In genomic region chr4:77196866-77197265, GRCh38 we compare ENCODE assay signal across 14 cellular contexts. TPM values are rescaled to one million over a fixed set of nuclear protein-coding genes. Genes with fewer than 3 reads are reported as not detected.
DNase-seq lines count a peak whose midpoint lies in the region; ATAC-seq and TF ChIP-seq lines count a peak whose summit lies in the region.
"Had no signal": no experiment of that assay in that cellular context is flagged by ENCODE, and none has a peak within 500 bp of the region (broad histone marks: within the 10 kb centered on the region; RNA-seq: fewer than 3 reads in every experiment).

No MANE protein-coding gene starts in this region.

- no peak overlapping the region for H3K27ac Mint-ChIP-seq in activated CD4-positive, alpha-beta T cell treated with anti-CD3 and anti-CD28 coated beads for 36 hours
- H3K27ac Mint-ChIP-seq in glutamatergic neuron (ENCODE audit: unreplicated experiment), result no peak overlapping the region

- POLR2A ChIA-PET in activated CD4-positive, alpha-beta T cell treated with anti-CD3 and anti-CD28 coated beads for 36 hours (lab: Charles Lee), result no interaction called here

- no peaks in the 10 kb centered on the region for H3K27me3 Mint-ChIP-seq in activated CD4-positive, alpha-beta T cell treated with anti-CD3 and anti-CD28 coated beads for 36 hours
- H3K27me3 Mint-ChIP-seq in glutamatergic neuron (ENCODE audit: unreplicated experiment), result no peaks in the 10 kb centered on the region

- no peaks in the 10 kb centered on the region for H3K36me3 Mint-ChIP-seq in activated CD4-positive, alpha-beta T cell treated with anti-CD3 and anti-CD28 coated beads for 36 hours (ENCODE audit: low read depth)
- H3K36me3 Mint-ChIP-seq in glutamatergic neuron (ENCODE audit: unreplicated experiment), result peaks cover 6% of the 10 kb centered on the region

- no peaks in the 10 kb centered on the region for H3K9me3 Mint-ChIP-seq in activated CD4-positive, alpha-beta T cell treated with anti-CD3 and anti-CD28 coated beads for 36 hours (ENCODE audit: low read depth)
- no peaks in the 10 kb centered on the region for H3K9me3 Mint-ChIP-seq in glutamatergic neuron (ENCODE audit: unreplicated experiment)

- peaks cover 25% of the 10 kb centered on the region for H3K4me1 Mint-ChIP-seq in activated CD4-positive, alpha-beta T cell treated with anti-CD3 and anti-CD28 coated beads for 36 hours
- H3K4me1 Mint-ChIP-seq in glutamatergic neuron (ENCODE audit: low read depth, unreplicated experiment), result peaks cover 2% of the 10 kb centered on the region
- H3K4me1 Mint-ChIP-seq: neural crest cell had no signal

- intact Hi-C loops in activated CD4-positive, alpha-beta T cell treated with anti-CD3 and anti-CD28 coated beads for 36 hours (cut with DNase I, micrococcal nuclease), result loop anchor here in 1 of 2 experiments (10.0 kb wide), 1 partner anchor 122 kb away; the partner anchor contains the start of gene CCNI

- peak; percentile 13 for ATAC-seq in activated CD4-positive, alpha-beta T cell treated with anti-CD3 and anti-CD28 coated beads for 36 hours
- ATAC-seq in HG02759 (IDR thresholded peaks at IDR 0.05; ENCODE audit: unreplicated experiment), result peak; percentile 29

- TF ChIP-seq CTCF in glutamatergic neuron (IDR thresholded peaks at IDR 0.05; ENCODE audit: partially characterized antibody, unreplicated experiment), result no peak

- no peak overlapping the region for H3K4me3 Mint-ChIP-seq in activated CD4-positive, alpha-beta T cell treated with anti-CD3 and anti-CD28 coated beads for 36 hours
- H3K4me3 Mint-ChIP-seq in glutamatergic neuron (ENCODE audit: unreplicated experiment), result no peak overlapping the region
- H3K4me3 Mint-ChIP-seq: neural crest cell had no signal

- DNase-seq in activated CD4-positive, alpha-beta T cell treated with anti-CD3 and anti-CD28 coated beads for 36 hours, result no peak
- DNase-seq in activated CD4-positive, alpha-beta T cell treated with anti-CD3 and anti-CD28 coated beads for 1 hour, result no peak
- DNase-seq in NCI-H82 (lab: John Stamatoyannopoulos, UW) (peak; percentile 96), kidney glomerular epithelial cell (lab: John Stamatoyannopoulos, UW) (no peak), glomerular visceral epithelial cell (ENCODE audit: extremely low spot score) (no peak), glutamatergic neuron (no peak)
- peak; percentile 36 for DNase-seq in stimulated activated CD8-positive, alpha-beta memory T cell treated with anti-CD3 and anti-CD28 coated beads, Interleukin-4, amount 100 ng/mL, for 48 hours
- DNase-seq: anterior cingulate cortex; NCI-H510A treated with DMSO at 0.1 percent for 48 hours; SK-N-SH; stimulated activated CD4-positive, alpha-beta T cell treated with anti-CD3 and anti-CD28 coated beads, Interleukin-2, amount 100 ng/mL, for 48 hours; tibial artery had no signal

- CTCF ChIA-PET in activated CD4-positive, alpha-beta T cell treated with anti-CD3 and anti-CD28 coated beads for 36 hours (lab: Charles Lee), result no interaction called here

RNA-seq across cellular contexts. Expression of gene CCNG2, which starts 39.9 kb away (rescaled TPM):
- total RNA-seq in activated CD4-positive, alpha-beta T cell treated with anti-CD3 and anti-CD28 coated beads for 36 hours, result 10 to 100 TPM; 25.7 to 28.6 TPM
- total RNA-seq in glutamatergic neuron (ENCODE audit: unreplicated experiment), result 115 TPM

Comparison
In these comparisons a context has a peak if more than half of its experiments do, and no peak if none do; other contexts are left out.
1. DNase-seq: peak in NCI-H82 (single experiment) and stimulated activated CD8-positive, alpha-beta memory T cell treated with anti-CD3 and anti-CD28 coated beads, Interleukin-4, amount 100 ng/mL, for 48 hours (single experiment); none in activated CD4-positive, alpha-beta T cell treated with anti-CD3 and anti-CD28 coated beads for 36 hours (single experiment), activated CD4-positive, alpha-beta T cell treated with anti-CD3 and anti-CD28 coated beads for 1 hour (single experiment), kidney glomerular epithelial cell (single experiment), glomerular visceral epithelial cell (single experiment) and glutamatergic neuron (single experiment).